ENCODE assay signal across 22 cellular contexts in the genomic region with DNA sequence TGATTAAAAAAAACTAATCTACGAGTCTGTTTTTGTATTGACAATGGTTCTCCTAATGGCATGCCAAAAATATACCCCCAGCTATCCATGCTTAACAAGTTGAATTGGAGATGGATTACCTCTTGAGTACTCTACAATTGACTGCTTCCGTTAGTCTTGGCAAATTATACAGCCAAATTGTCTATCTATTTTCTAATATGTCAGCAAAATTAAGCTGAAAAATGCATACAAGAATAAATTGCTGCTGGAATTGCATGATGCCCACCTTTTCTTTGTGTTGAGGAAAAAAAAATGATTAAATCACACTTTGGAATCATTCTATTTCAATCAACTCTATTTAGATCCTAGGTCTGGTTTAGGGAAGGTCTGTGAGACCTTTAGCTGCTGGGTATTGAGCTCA.
"Had no signal": no experiment of that assay in that cellular context is flagged by ENCODE, and none has a peak within 500 bp of the region (broad histone marks: within the 10 kb centered on the region; RNA-seq: fewer than 3 reads in every experiment).

No MANE protein-coding gene starts in this region.

- H3K4me3 ChIP-seq: esophagus squamous epithelium, heart right ventricle, left lung, mucosa of descending colon, neural progenitor cell, right atrium auricular region, sigmoid colon, transverse colon, upper lobe of right lung, uterus had no signal

- H3K4me1 ChIP-seq: esophagus squamous epithelium, left lung, parathyroid adenoma, transverse colon, upper lobe of right lung, uterus had no signal

- H2AFZ ChIP-seq: neural progenitor cell, parathyroid adenoma had no signal

- H3K9ac ChIP-seq: neural progenitor cell, parathyroid adenoma had no signal

- H3K27ac ChIP-seq: esophagus squamous epithelium, heart right ventricle, left lung, neural progenitor cell, parathyroid adenoma, right atrium auricular region, sigmoid colon, transverse colon, upper lobe of right lung, uterus had no signal

- ATAC-seq: effector memory CD8-positive, alpha-beta T cell; heart right ventricle; left cardiac atrium; left lung; mucosa of descending colon; naive thymus-derived CD4-positive, alpha-beta T cell; stimulated activated memory B cell treated with anti-CD40 and anti-IgM and Interleukin-4, amounts not matched to agents 10 μg/mL and 1 μg/mL and 100 μg/mL, for 72 hours; upper lobe of right lung had no signal

- H3K9me3 ChIP-seq: esophagus squamous epithelium, heart right ventricle, mucosa of descending colon, right atrium auricular region, sigmoid colon, transverse colon, upper lobe of right lung, uterus had no signal

- H3K4me2 ChIP-seq: neural progenitor cell had no signal

- H3K27me3 ChIP-seq: esophagus squamous epithelium, heart right ventricle, left lung, neural progenitor cell, right atrium auricular region, sigmoid colon, transverse colon, upper lobe of right lung, uterus had no signal

- H3K79me2 ChIP-seq: parathyroid adenoma had no signal

- H3K36me3 ChIP-seq: esophagus squamous epithelium, heart right ventricle, left lung, neural progenitor cell, right atrium auricular region, sigmoid colon, transverse colon, upper lobe of right lung, uterus had no signal

- DNase-seq: cortex of kidney; effector memory CD8-positive, alpha-beta T cell; erythroblast; esophagus squamous epithelium; foreskin melanocyte; glutamatergic neuron; heart right ventricle; hippocampal formation; left cardiac atrium; left lung; mesenchymal stem cell; mucosa of descending colon; naive thymus-derived CD4-positive, alpha-beta T cell; sigmoid colon; stimulated activated CD4-positive, alpha-beta T cell treated with anti-CD3 and anti-CD28 coated beads, Interleukin-4, amount 100 ng/mL, for 4 hours; transverse colon; upper lobe of right lung; uterus had no signal
